Comparison of ENCODE assay signal across 1 cellular context in genomic region chr15:62248277-62248974, GRCh38.
TF ChIP-seq lines count a peak whose summit lies in the region.

No MANE protein-coding gene starts in this region.

TF ChIP-seq in H1, 55 proteins besides CTCF, POLR2A, EP300 and RAD21:
- no peak for TF ChIP-seq ATF3 (IDR thresholded peaks at IDR 0.05; ENCODE audit: insufficient read depth, low read depth, low read length)
- no peak for TF ChIP-seq SIX5 (IDR thresholded peaks at IDR 0.05; ENCODE audit: low read depth, low read length)
- TF ChIP-seq TAF7 (optimal IDR thresholded peaks at IDR 0.05; ENCODE audit: borderline replicate concordance, low read depth, low read length) = no peak
- no peak for TF ChIP-seq SP4 (IDR thresholded peaks at IDR 0.05; ENCODE audit: low read length)
- no peak for TF ChIP-seq EZH2 (IDR thresholded peaks at IDR 0.05; ENCODE audit: low read depth, low read length, severe bottlenecking)
- TF ChIP-seq MAFK (IDR thresholded peaks at IDR 0.05; ENCODE audit: low read depth, low read length) = no peak
- no peak for TF ChIP-seq GTF2F1 (IDR thresholded peaks at IDR 0.05; ENCODE audit: borderline replicate concordance, low read depth, low read length)
- TF ChIP-seq CHD1 (IDR thresholded peaks at IDR 0.05; ENCODE audit: low read depth, low read length) = no peak
- no peak for TF ChIP-seq JUND (IDR thresholded peaks at IDR 0.05; ENCODE audit: low read length)
- TF ChIP-seq USF2 (IDR thresholded peaks at IDR 0.05; ENCODE audit: low read length) = no peak
- TF ChIP-seq RFX5 (IDR thresholded peaks at IDR 0.05; ENCODE audit: borderline replicate concordance, low read depth, low read length) = no peak
- no peak for TF ChIP-seq E2F6 (IDR thresholded peaks at IDR 0.05)
